ENCODE assay signal across 15 cellular contexts in the genomic region with DNA sequence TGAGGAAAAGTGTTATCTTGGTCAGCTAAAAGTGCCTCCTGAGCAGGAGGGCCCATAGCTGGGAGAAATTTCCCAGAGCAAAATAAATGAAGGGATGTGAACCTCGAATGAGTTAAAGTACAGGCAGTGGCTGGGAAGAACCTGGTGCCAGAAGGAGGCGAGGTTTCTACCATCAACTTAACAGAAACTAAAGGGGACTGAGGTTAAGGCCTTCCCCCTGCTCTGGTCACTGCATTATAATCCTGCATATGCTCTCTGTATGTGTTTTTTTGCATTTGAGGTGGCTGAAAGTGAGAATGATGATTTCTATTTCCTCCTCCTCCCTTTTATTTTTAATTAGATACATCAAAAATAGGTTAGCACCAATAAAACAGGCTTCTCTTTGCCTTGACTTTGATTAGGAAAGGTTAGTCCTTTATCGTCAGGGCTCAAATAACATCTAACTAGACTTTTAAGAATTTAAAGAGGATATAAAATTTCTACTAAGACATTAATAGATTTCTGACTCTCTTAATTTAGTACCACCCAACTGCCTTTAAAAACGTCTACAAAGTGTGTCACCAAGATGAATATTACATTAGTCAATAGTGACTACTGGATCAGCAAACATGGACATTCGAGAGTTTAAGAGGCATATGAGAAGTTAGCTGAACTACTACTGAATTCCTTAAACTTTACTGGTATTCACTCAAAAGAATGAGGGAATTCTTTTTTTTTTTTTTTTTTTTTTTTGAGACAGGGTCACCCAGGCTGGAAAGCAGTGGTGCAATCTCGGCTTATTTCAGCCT. TPM values are rescaled to one million over a fixed set of nuclear protein-coding genes. Genes with fewer than 3 reads are reported as not detected.
DNase-seq lines count a peak whose midpoint lies in the region; ATAC-seq and TF ChIP-seq lines count a peak whose summit lies in the region.
"Had no signal": no experiment of that assay in that cellular context is flagged by ENCODE, and none has a peak within 500 bp of the region (broad histone marks: within the 10 kb centered on the region; RNA-seq: fewer than 3 reads in every experiment).

No MANE protein-coding gene starts in this region.

- H3K4me1 ChIP-seq in CD8-positive, alpha-beta T cell (ENCODE audit: insufficient read depth, low read length): no peaks in the 10 kb centered on the region

- ATAC-seq in CD8-positive, alpha-beta T cell: no peak
- peak; percentile 44 for ATAC-seq in GM19397 (IDR thresholded peaks at IDR 0.05; ENCODE audit: unreplicated experiment)
- peak; percentile 50 for ATAC-seq in HG02885 (IDR thresholded peaks at IDR 0.05; ENCODE audit: poor library complexity, unreplicated experiment)
- no peak for ATAC-seq in activated CD8-positive, alpha-beta T cell treated with anti-CD3 and anti-CD28 coated beads, Interleukin-2, amount 10 ng/mL, durations not matched to agents 7 days and 5 days
- ATAC-seq: SK-N-SH treated with all-trans-retinoic acid at 6 μM for 48 hours had no signal

- CTCF ChIA-PET in CD8-positive, alpha-beta T cell (lab: Charles Lee): interaction anchor here (0.8 kb wide), 1 partner anchor 13 kb away, joined by 3 read pairs; no protein-coding TSS in a partner anchor
- CTCF ChIA-PET in activated CD8-positive, alpha-beta T cell treated with anti-CD3 and anti-CD28 coated beads, Interleukin-2, amount 10 ng/mL, durations not matched to agents 7 days and 5 days (lab: Charles Lee): interaction anchor here (0.9 to 2.3 kb wide), 8 partner anchors 13 to 458 kb away, joined by 3 to 11 read pairs (median 5); a partner anchor contains a TSS

- DNase-seq in CD8-positive, alpha-beta T cell: no peak
- DNase-seq in activated CD8-positive, alpha-beta T cell treated with anti-CD3 and anti-CD28 coated beads, Interleukin-2, amount 10 ng/mL, durations not matched to agents 7 days and 5 days: no peak
- DNase-seq in globus pallidus (ENCODE audit: low spot score) (no peak), mucosa of gallbladder (ENCODE audit: low spot score) (no peak), NCI-H1417 treated with DMSO at 0.1 percent for 48 hours (lab: John Stamatoyannopoulos, UW) (no peak)
- no peak for DNase-seq in activated CD8-positive, alpha-beta memory T cell treated with anti-CD3 and anti-CD28 coated beads for 24 hours
- DNase-seq: DMS79, head of caudate nucleus, NCI-H345, OCI-M1 had no signal

- H3K9me3 ChIP-seq in CD8-positive, alpha-beta T cell (ENCODE audit: low read length): no peaks in the 10 kb centered on the region

- intact Hi-C loops in CD8-positive, alpha-beta T cell (cut with DNase I, micrococcal nuclease): loop anchor here in 1 of 2 experiments (10.0 kb wide), 1 partner anchor 629 kb away; no protein-coding TSS in a partner anchor

- H3K36me3 Mint-ChIP-seq in CD8-positive, alpha-beta T cell: peaks cover 6% of the 10 kb centered on the region
- peaks cover 34% of the 10 kb centered on the region for H3K36me3 Mint-ChIP-seq in activated CD8-positive, alpha-beta T cell treated with anti-CD3 and anti-CD28 coated beads, Interleukin-2, amount 10 ng/mL, durations not matched to agents 7 days and 5 days (ENCODE audit: low read depth)
- H3K36me3 Mint-ChIP-seq: type B pancreatic cell had no signal

- TF ChIP-seq CTCF in CD8-positive, alpha-beta T cell (IDR thresholded peaks at IDR 0.05): no peak

- no peak overlapping the region for H3K4me3 Mint-ChIP-seq in CD8-positive, alpha-beta T cell
- H3K4me3 Mint-ChIP-seq in activated CD8-positive, alpha-beta T cell treated with anti-CD3 and anti-CD28 coated beads, Interleukin-2, amount 10 ng/mL, durations not matched to agents 7 days and 5 days: no peak overlapping the region
- H3K4me3 Mint-ChIP-seq: type B pancreatic cell had no signal

- H3K4me3 ChIP-seq in CD8-positive, alpha-beta T cell (ENCODE audit: low read depth, low read length): no peak overlapping the region

- H3K4me1 Mint-ChIP-seq in CD8-positive, alpha-beta T cell (ENCODE audit: low read depth): peaks cover 27% of the 10 kb centered on the region
- H3K4me1 Mint-ChIP-seq in activated CD8-positive, alpha-beta T cell treated with anti-CD3 and anti-CD28 coated beads, Interleukin-2, amount 10 ng/mL, durations not matched to agents 7 days and 5 days (ENCODE audit: low read depth): peaks cover 55% of the 10 kb centered on the region

- H3K27me3 Mint-ChIP-seq in CD8-positive, alpha-beta T cell (ENCODE audit: low read depth): no peaks in the 10 kb centered on the region
- H3K27me3 Mint-ChIP-seq in activated CD8-positive, alpha-beta T cell treated with anti-CD3 and anti-CD28 coated beads, Interleukin-2, amount 10 ng/mL, durations not matched to agents 7 days and 5 days (ENCODE audit: low read depth): no peaks in the 10 kb centered on the region
- H3K27me3 Mint-ChIP-seq: type B pancreatic cell had no signal

- peak overlapping the region; percentile 24 for H3K27ac Mint-ChIP-seq in CD8-positive, alpha-beta T cell
- H3K27ac Mint-ChIP-seq in activated CD8-positive, alpha-beta T cell treated with anti-CD3 and anti-CD28 coated beads, Interleukin-2, amount 10 ng/mL, durations not matched to agents 7 days and 5 days: peak overlapping the region; percentile 82
- H3K27ac Mint-ChIP-seq: type B pancreatic cell had no signal

- no peaks in the 10 kb centered on the region for H3K9me3 Mint-ChIP-seq in CD8-positive, alpha-beta T cell
- no peaks in the 10 kb centered on the region for H3K9me3 Mint-ChIP-seq in activated CD8-positive, alpha-beta T cell treated with anti-CD3 and anti-CD28 coated beads, Interleukin-2, amount 10 ng/mL, durations not matched to agents 7 days and 5 days (ENCODE audit: insufficient read depth)
- H3K9me3 Mint-ChIP-seq: type B pancreatic cell had no signal

- POLR2A ChIA-PET in CD8-positive, alpha-beta T cell (lab: Charles Lee): no interaction called here
- POLR2A ChIA-PET in activated CD8-positive, alpha-beta T cell treated with anti-CD3 and anti-CD28 coated beads, Interleukin-2, amount 10 ng/mL, durations not matched to agents 7 days and 5 days (lab: Charles Lee): interaction anchor here (0.8 kb wide), 1 partner anchor 49 kb away, joined by 3 read pairs; no protein-coding TSS in a partner anchor

- H3K27ac ChIP-seq in CD8-positive, alpha-beta T cell (ENCODE audit: low read depth, low read length): no peak overlapping the region
- H3K27ac ChIP-seq: VCaP had no signal

- no peaks in the 10 kb centered on the region for H3K27me3 ChIP-seq in CD8-positive, alpha-beta T cell (ENCODE audit: insufficient read depth, low read length)

- H3K36me3 ChIP-seq in CD8-positive, alpha-beta T cell (ENCODE audit: insufficient read depth, low read length): no peaks in the 10 kb centered on the region

RNA-seq across cellular contexts. Expression of a gene that starts 49.2 kb away (rescaled TPM):
- total RNA-seq in CD8-positive, alpha-beta T cell: 1 to 10 TPM; 4.6 to 5.3 TPM
- 10 to 100 TPM; 15.4 to 16.6 TPM for total RNA-seq in activated CD8-positive, alpha-beta T cell treated with anti-CD3 and anti-CD28 coated beads, Interleukin-2, amount 10 ng/mL, durations not matched to agents 7 days and 5 days
- total RNA-seq in mucosa of gallbladder: 37.3 TPM

RNA-seq across cellular contexts. Expression of a gene that starts 50.5 kb away (rescaled TPM):
- 10 to 100 TPM in 1 of 2 experiments, 1 to 10 TPM in 1; 9.3 to 14.2 TPM for total RNA-seq in CD8-positive, alpha-beta T cell
- 10 to 100 TPM; 47.7 to 49.4 TPM for total RNA-seq in activated CD8-positive, alpha-beta T cell treated with anti-CD3 and anti-CD28 coated beads, Interleukin-2, amount 10 ng/mL, durations not matched to agents 7 days and 5 days
- total RNA-seq in mucosa of gallbladder: 26.8 TPM

Comparison
In these comparisons a context has a peak if more than half of its experiments do, and no peak if none do; other contexts are left out.
1. ATAC-seq: peak in GM19397 (single experiment) and HG02885 (single experiment); none in CD8-positive, alpha-beta T cell (single experiment) and activated CD8-positive, alpha-beta T cell treated with anti-CD3 and anti-CD28 coated beads, Interleukin-2, amount 10 ng/mL, durations not matched to agents 7 days and 5 days (single experiment).